30 cellular contexts compared by ENCODE assay signal in the genomic region with DNA sequence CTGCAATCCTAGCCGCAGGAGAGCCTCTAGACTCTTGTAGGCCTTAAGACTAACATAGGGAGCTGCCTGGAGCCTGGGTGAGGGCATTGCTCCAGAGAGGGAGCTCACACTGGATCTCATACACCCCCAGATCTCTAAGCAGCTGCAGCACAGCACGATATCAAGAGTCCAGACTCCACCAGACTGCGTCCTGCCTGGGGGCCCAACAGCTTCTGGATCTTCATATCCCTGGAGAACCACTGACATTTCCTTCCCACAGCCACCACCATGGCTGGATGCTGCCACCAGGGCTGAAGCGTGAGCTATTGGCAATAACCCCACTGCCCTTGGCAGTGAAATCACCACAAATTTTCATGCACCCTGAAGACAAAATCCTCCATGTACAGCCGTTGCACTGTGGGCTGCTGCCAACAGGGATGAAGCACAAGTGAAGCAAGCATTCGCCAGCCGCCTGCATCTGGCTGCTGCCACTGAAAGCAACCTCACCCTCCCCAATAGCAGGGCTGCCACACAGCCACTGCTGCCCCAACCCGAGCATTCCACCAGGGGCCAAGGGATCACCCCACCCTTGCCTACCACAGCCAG. TPM values are rescaled to one million over a fixed set of nuclear protein-coding genes. Genes with fewer than 3 reads are reported as not detected.
"Had no signal": no experiment of that assay in that cellular context is flagged by ENCODE, and none has a peak within 500 bp of the region (broad histone marks: within the 10 kb centered on the region; RNA-seq: fewer than 3 reads in every experiment).

No MANE protein-coding gene starts in this region.

- H3K4me1 Mint-ChIP-seq: activated CD4-positive, alpha-beta memory T cell treated with anti-CD3 and anti-CD28 coated beads, Interleukin-2, amount 10 ng/mL, durations not matched to agents 7 days and 5 days; activated CD4-positive, alpha-beta T cell treated with anti-CD3 and anti-CD28 coated beads, Interleukin-2, amount 10 ng/mL, durations not matched to agents 7 days and 5 days; activated naive CD8-positive, alpha-beta T cell treated with anti-CD3 and anti-CD28 coated beads for 36 hours; brain; mesothelial cell of epicardium; naive B cell; neural crest cell; stimulated activated naive B cell treated with anti-CD40 and anti-IgM and Interleukin-4, amounts not matched to agents 10 μg/mL and 1 μg/mL and 100 μg/mL, for 72 hours had no signal

- DNase-seq: activated CD4-positive, alpha-beta T cell treated with anti-CD3 and anti-CD28 coated beads, Interleukin-2, amount 10 ng/mL, durations not matched to agents 7 days and 5 days; activated naive CD4-positive, alpha-beta T cell treated with anti-CD3 and anti-CD28 coated beads for 36 hours; activated naive CD8-positive, alpha-beta T cell treated with anti-CD3 and anti-CD28 coated beads for 36 hours; cortex of kidney; foreskin fibroblast; hypothalamus; left ventricle myocardium superior; naive B cell; occipital lobe; right cardiac atrium; stimulated activated CD4-positive, alpha-beta T cell treated with anti-CD3 and anti-CD28 coated beads, Interleukin-15, amount 100 ng/mL, for 24 hours; stimulated activated CD4-positive, alpha-beta T cell treated with anti-CD3 and anti-CD28 coated beads, Interleukin-2, amount 100 ng/mL, for 24 hours; stimulated activated naive B cell treated with anti-CD40 and anti-IgM and Interleukin-4, amounts not matched to agents 10 μg/mL and 1 μg/mL and 100 μg/mL, for 72 hours; stomach; SW 1271; T-helper 9 cell; tibial artery; upper lobe of right lung had no signal

- H3K36me3 ChIP-seq: adrenal gland, ascending aorta, cardiac muscle cell, stomach, tibial artery, upper lobe of right lung had no signal

- H3K36me3 Mint-ChIP-seq: activated naive CD8-positive, alpha-beta T cell treated with anti-CD3 and anti-CD28 coated beads for 36 hours; brain; mesothelial cell of epicardium had no signal

- H3K4me3 Mint-ChIP-seq: activated CD4-positive, alpha-beta memory T cell treated with anti-CD3 and anti-CD28 coated beads, Interleukin-2, amount 10 ng/mL, durations not matched to agents 7 days and 5 days; activated CD4-positive, alpha-beta T cell treated with anti-CD3 and anti-CD28 coated beads, Interleukin-2, amount 10 ng/mL, durations not matched to agents 7 days and 5 days; activated naive CD4-positive, alpha-beta T cell treated with anti-CD3 and anti-CD28 coated beads for 36 hours; activated naive CD8-positive, alpha-beta T cell treated with anti-CD3 and anti-CD28 coated beads for 36 hours; brain; mesothelial cell of epicardium; naive B cell; neural crest cell; stimulated activated naive B cell treated with anti-CD40 and anti-IgM and Interleukin-4, amounts not matched to agents 10 μg/mL and 1 μg/mL and 100 μg/mL, for 72 hours; T-helper 1 cell treated with Interleukin-12 subunit alpha and Interleukin-12 subunit beta and Interleukin-4 antibody, amounts not matched to agents 30 μg/mL and 1 μg/mL, for 36 hours had no signal

- H3K27me3 ChIP-seq: ascending aorta, cardiac muscle cell, stomach, tibial artery, upper lobe of right lung had no signal

- H3K27ac Mint-ChIP-seq: activated CD4-positive, alpha-beta memory T cell treated with anti-CD3 and anti-CD28 coated beads, Interleukin-2, amount 10 ng/mL, durations not matched to agents 7 days and 5 days; activated CD4-positive, alpha-beta T cell treated with anti-CD3 and anti-CD28 coated beads, Interleukin-2, amount 10 ng/mL, durations not matched to agents 7 days and 5 days; activated naive CD4-positive, alpha-beta T cell treated with anti-CD3 and anti-CD28 coated beads for 36 hours; activated naive CD8-positive, alpha-beta T cell treated with anti-CD3 and anti-CD28 coated beads for 36 hours; brain; mesothelial cell of epicardium; naive B cell; stimulated activated naive B cell treated with anti-CD40 and anti-IgM and Interleukin-4, amounts not matched to agents 10 μg/mL and 1 μg/mL and 100 μg/mL, for 72 hours; T-helper 1 cell treated with Interleukin-12 subunit alpha and Interleukin-12 subunit beta and Interleukin-4 antibody, amounts not matched to agents 30 μg/mL and 1 μg/mL, for 36 hours had no signal

- H3K4me3 ChIP-seq: adrenal gland, ascending aorta, cardiac muscle cell, stomach, tibial artery, upper lobe of right lung had no signal

- H3K4me1 ChIP-seq: adrenal gland, ascending aorta, tibial artery, upper lobe of right lung had no signal

- H3K27ac ChIP-seq: adrenal gland, ascending aorta, cardiac muscle cell, stomach, tibial artery, upper lobe of right lung, VCaP had no signal

- FAIRE-seq: endothelial cell of umbilical vein, TTC549 had no signal

RNA-seq across cellular contexts. Expression of a gene that starts 28.2 kb away (rescaled TPM):
- total RNA-seq: ascending aorta, lung microvascular endothelial cell, occipital lobe had no signal
